In the genomic region with DNA sequence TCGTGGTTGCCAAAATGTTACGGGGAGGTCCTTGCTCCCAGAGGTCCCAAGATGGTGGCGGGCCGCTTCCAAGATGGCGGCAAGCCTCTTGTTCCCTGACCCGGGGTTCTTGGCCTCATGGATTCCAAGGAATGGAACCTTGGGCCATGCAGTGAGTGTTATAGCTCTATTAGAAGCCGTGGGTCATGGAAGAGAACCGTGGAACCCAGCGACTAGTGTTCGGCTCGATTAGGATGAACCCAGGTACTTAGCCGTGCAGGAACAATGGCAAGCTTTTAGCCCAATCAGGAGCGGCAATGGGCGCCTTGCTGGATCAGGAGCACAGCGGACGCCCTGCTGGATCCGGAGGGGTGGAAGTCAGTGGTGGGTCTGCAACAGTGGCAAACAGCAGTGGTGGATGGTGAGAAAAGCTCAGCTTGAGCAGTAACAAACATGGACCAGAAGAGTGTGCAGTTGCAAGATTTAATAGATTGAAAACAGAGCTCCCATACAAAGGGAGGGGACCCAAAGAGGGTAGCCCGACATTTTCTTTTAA, we compare ENCODE assay signal across 1 cellular context.
A peak's percentile ranks its signal among the peaks of the same experiment; 100 is the strongest.
TF ChIP-seq lines count a peak whose summit lies in the region.

No MANE protein-coding gene starts in this region.

TF ChIP-seq in HepG2, 621 proteins besides CTCF, POLR2A, EP300 and RAD21:
- 0 out of 2 replicates have a peak, but pooled peaks have one; percentile 12 for TF ChIP-seq STAG1 (CRISPR knock-in tag; IDR thresholded peaks at IDR 0.05)
